Comparison of ENCODE assay signal across 23 cellular contexts in genomic region chr6:129675669-129676472, GRCh38. TPM values are rescaled to one million over a fixed set of nuclear protein-coding genes. Genes with fewer than 3 reads are reported as not detected.
DNase-seq lines count a peak whose midpoint lies in the region; TF ChIP-seq lines count a peak whose summit lies in the region.
"Had no signal": no experiment of that assay in that cellular context is flagged by ENCODE, and none has a peak within 500 bp of the region (broad histone marks: within the 10 kb centered on the region; RNA-seq: fewer than 3 reads in every experiment).

No MANE protein-coding gene starts in this region.

- no peaks in the 10 kb centered on the region for H3K27me3 ChIP-seq in ACC112 (ENCODE audit: insufficient read depth, low read length)

- peak; percentile 9 for DNase-seq in NCI-H69 (lab: John Stamatoyannopoulos, UW)
- DNase-seq in endothelial cell (ENCODE audit: low spot score) = no peak
- no peak for DNase-seq in LoVo (ENCODE audit: low spot score)
- DNase-seq in NCI-H2029 treated with DMSO at 0.1 percent for 48 hours (lab: John Stamatoyannopoulos, UW) = no peak
- DNase-seq in stimulated activated naive CD4-positive, alpha-beta T cell treated with Interleukin-2 at 50 U/mL for 16 hours (lab: John Stamatoyannopoulos, UW) = no peak
- DNase-seq in iPS-NIHi11 (ENCODE audit: low spot score) = no peak
- DNase-seq: C1 segment of cervical spinal cord; Caco-2; CD8-positive, alpha-beta T cell; DMS 273 treated with DMSO at 0.1 percent for 48 hours; DMS79 treated with DMSO at 0.1 percent for 48 hours; GF-D8; NCI-H1092 treated with DMSO at 0.1 percent for 48 hours; NCI-H1436; NCI-H187; NCI-H446; NCI-H526 treated with DMSO at 0.1 percent for 48 hours; SHP77 had no signal

- peak overlapping the region; percentile 71 for H3K27ac Mint-ChIP-seq in endothelial cell (ENCODE audit: unreplicated experiment)
- H3K27ac Mint-ChIP-seq: CD8-positive, alpha-beta T cell had no signal

- H3K4me1 ChIP-seq in ACC112 (ENCODE audit: control insufficient read depth, insufficient read depth, low read length, unreplicated experiment) (peaks cover 82% of the 10 kb centered on the region), HEK293 (ENCODE audit: control insufficient read depth, insufficient read depth, low read length) (peaks cover 7% of the 10 kb centered on the region; the same call in 1 of the 2 replicates)

- H3K4me3 ChIP-seq in ACC112 (ENCODE audit: low read depth, low read length) (no peak overlapping the region), HEK293 (ENCODE audit: low read depth, low read length) (no peak overlapping the region)
- H3K4me3 ChIP-seq: A549 had no signal

- peak overlapping the region; percentile 38 for H3K4me3 Mint-ChIP-seq in endothelial cell (ENCODE audit: unreplicated experiment)
- H3K4me3 Mint-ChIP-seq: CD8-positive, alpha-beta T cell had no signal

- CTCF ChIA-PET in HEK293 (lab: Yijun Ruan, JAX) = interaction anchor here (0.8 to 1.5 kb wide), 3 partner anchors 8 to 78 kb away, joined by 3 to 7 read pairs (median 4); no protein-coding TSS in a partner anchor

- no peaks in the 10 kb centered on the region for H3K36me3 ChIP-seq in ACC112 (ENCODE audit: insufficient read depth, low read length)
- no peaks in the 10 kb centered on the region for H3K36me3 ChIP-seq in HEK293 (ENCODE audit: control insufficient read depth in 2 of 2, insufficient read depth in 1 of 2, low read length in 2 of 2)

- H3K9me3 ChIP-seq in HEK293 (ENCODE audit: control insufficient read depth, insufficient read depth, low read depth, low read length) = no peaks in the 10 kb centered on the region
- H3K9me3 ChIP-seq: A549, Caco-2 had no signal

- H3K27ac ChIP-seq in ACC112 (ENCODE audit: low read depth, low read length) = 0 out of 2 replicates have a peak overlapping the region, but pooled peaks have one; percentile 96
- H3K27ac ChIP-seq in HEK293 (ENCODE audit: extremely low read depth, low read depth, low read length) = no peak overlapping the region
- H3K27ac ChIP-seq: KMS-11, RWPE1 had no signal

- TF ChIP-seq CTCF in HEK293 (tag by site-specific recombination; IDR thresholded peaks at IDR 0.05) = no peak
- no peak for TF ChIP-seq CTCF in endothelial cell (IDR thresholded peaks at IDR 0.05; ENCODE audit: unreplicated experiment)

- H3K27me3 Mint-ChIP-seq in endothelial cell (ENCODE audit: unreplicated experiment) = peaks cover 1% of the 10 kb centered on the region

- no peaks in the 10 kb centered on the region for H3K9me3 Mint-ChIP-seq in endothelial cell (ENCODE audit: unreplicated experiment)
- H3K9me3 Mint-ChIP-seq: CD8-positive, alpha-beta T cell had no signal

- H2AFZ ChIP-seq in ACC112 (ENCODE audit: low read length, unreplicated experiment) = no peak overlapping the region

- peaks cover 82% of the 10 kb centered on the region for H3K79me2 ChIP-seq in ACC112 (ENCODE audit: control insufficient read depth, insufficient read depth, low read length, unreplicated experiment)

- peaks cover 25% of the 10 kb centered on the region for H3K36me3 Mint-ChIP-seq in endothelial cell (ENCODE audit: low read depth, unreplicated experiment)
- H3K36me3 Mint-ChIP-seq: CD8-positive, alpha-beta T cell had no signal

- peaks cover 75% of the 10 kb centered on the region for H3K4me1 Mint-ChIP-seq in endothelial cell (ENCODE audit: unreplicated experiment)

- POLR2A ChIA-PET in HEK293 (lab: Yijun Ruan, JAX) = interaction anchor here (0.5 to 1.3 kb wide), 3 partner anchors 23 to 92 kb away, joined by 4 to 6 read pairs (median 5); partner anchors contain the start of gene ARHGAP18

TF ChIP-seq in HEK293, 187 proteins besides CTCF, POLR2A, EP300 and RAD21:
- TF ChIP-seq SETDB1 (IDR thresholded peaks at IDR 0.05; ENCODE audit: insufficient read length, low read length) = no peak
- peak; percentile 54 for TF ChIP-seq PRDM1 (tag by site-specific recombination; IDR thresholded peaks at IDR 0.05)

RNA-seq across cellular contexts. Expression of gene ARHGAP18, which starts 34.1 kb away (rescaled TPM):
- total RNA-seq in endothelial cell (ENCODE audit: unreplicated experiment) = 102 TPM
